12 cellular contexts compared by ENCODE assay signal in genomic region chr3:133209871-133210550, GRCh38.
A peak's percentile ranks its signal among the peaks of the same experiment; 100 is the strongest.
DNase-seq lines count a peak whose midpoint lies in the region; ATAC-seq and TF ChIP-seq lines count a peak whose summit lies in the region.
"Had no signal": no experiment of that assay in that cellular context is flagged by ENCODE, and none has a peak within 500 bp of the region (broad histone marks: within the 10 kb centered on the region; RNA-seq: fewer than 3 reads in every experiment).

No MANE protein-coding gene starts in this region.

- H3K4me1 ChIP-seq in adipocyte (ENCODE audit: control insufficient read depth, insufficient read depth, low read length) = peaks cover 4% of the 10 kb centered on the region
- no peaks in the 10 kb centered on the region for H3K4me1 ChIP-seq in colonic mucosa
- H3K4me1 ChIP-seq: uterus had no signal

- peaks cover 11% of the 10 kb centered on the region for H3K27me3 Mint-ChIP-seq in activated naive CD4-positive, alpha-beta T cell treated with anti-CD3 and anti-CD28 coated beads for 36 hours (ENCODE audit: low read depth)

- CTCF ChIA-PET in activated naive CD4-positive, alpha-beta T cell treated with anti-CD3 and anti-CD28 coated beads for 36 hours (lab: Charles Lee) = interaction anchor here (0.7 to 0.8 kb wide), 2 partner anchors 38 to 479 kb away, joined by 3 read pairs; no protein-coding TSS in a partner anchor

- peaks cover 20% of the 10 kb centered on the region for H3K4me1 Mint-ChIP-seq in activated naive CD4-positive, alpha-beta T cell treated with anti-CD3 and anti-CD28 coated beads for 36 hours (ENCODE audit: low read depth)

- H3K4me3 Mint-ChIP-seq in activated naive CD4-positive, alpha-beta T cell treated with anti-CD3 and anti-CD28 coated beads for 36 hours = no peak overlapping the region

- no peak overlapping the region for H3K4me3 ChIP-seq in adipocyte (ENCODE audit: low read length)
- no peak overlapping the region for H3K4me3 ChIP-seq in colonic mucosa
- H3K4me3 ChIP-seq: esophagus muscularis mucosa, uterus had no signal

- H3K27me3 ChIP-seq in adipocyte (replicated peaks; ENCODE audit: control insufficient read depth, insufficient read depth, low read length) = peaks cover 2% of the 10 kb centered on the region
- no peaks in the 10 kb centered on the region for H3K27me3 ChIP-seq in colonic mucosa
- H3K27me3 ChIP-seq: esophagus muscularis mucosa, uterus had no signal

- TF ChIP-seq CTCF in colonic mucosa (IDR thresholded peaks at IDR 0.05) = no peak

- H3K9ac ChIP-seq in adipocyte (ENCODE audit: low read length) (no peak overlapping the region), colonic mucosa (ENCODE audit: low read depth in 2 of 2, low read length in 2 of 2) (no peak overlapping the region)

- H3K27ac ChIP-seq in colonic mucosa = no peak overlapping the region
- H3K27ac ChIP-seq: esophagus muscularis mucosa, uterus had no signal

- peak; percentile 13 for DNase-seq in activated naive CD4-positive, alpha-beta T cell treated with anti-CD3 and anti-CD28 coated beads for 36 hours
- DNase-seq in activated naive CD4-positive, alpha-beta T cell treated with anti-CD3 and anti-CD28 coated beads, Interleukin-2, amount 50 U/mL, for 16 hours = no peak
- DNase-seq in NCI-H526 (lab: John Stamatoyannopoulos, UW) (peak; percentile 21 to 54), adipocyte (ENCODE audit: low read depth) (peak; percentile 5), SHP77 (lab: John Stamatoyannopoulos, UW) (no peak), colonic mucosa (no peak), SW480 (ENCODE audit: low spot score) (no peak)
- DNase-seq in stimulated activated naive CD8-positive, alpha-beta T cell treated with anti-CD3 and anti-CD28 coated beads, Interleukin-15, Interleukin-2, amounts not matched to agents 100 U/mL and 50 U/mL, for 24 hours = no peak
- DNase-seq: NCI-H1417, posterior cingulate gyrus, uterus had no signal

- H3K36me3 Mint-ChIP-seq in activated naive CD4-positive, alpha-beta T cell treated with anti-CD3 and anti-CD28 coated beads for 36 hours (ENCODE audit: low read depth) = no peaks in the 10 kb centered on the region

- H3K9me3 ChIP-seq in adipocyte (ENCODE audit: control insufficient read depth, low read length) (no peaks in the 10 kb centered on the region), colonic mucosa (no peaks in the 10 kb centered on the region)
- H3K9me3 ChIP-seq: esophagus muscularis mucosa, uterus had no signal

- no peaks in the 10 kb centered on the region for H3K9me3 Mint-ChIP-seq in activated naive CD4-positive, alpha-beta T cell treated with anti-CD3 and anti-CD28 coated beads for 36 hours

- H3K36me3 ChIP-seq in adipocyte (ENCODE audit: control insufficient read depth, insufficient read depth, low read length, severe bottlenecking) (no peaks in the 10 kb centered on the region), colonic mucosa (no peaks in the 10 kb centered on the region)
- H3K36me3 ChIP-seq: esophagus muscularis mucosa, uterus had no signal

- intact Hi-C loops in activated naive CD4-positive, alpha-beta T cell treated with anti-CD3 and anti-CD28 coated beads for 36 hours (cut with micrococcal nuclease) = loop anchor here (10.0 kb wide), 1 partner anchor 485 kb away; the partner anchor contains the start of gene NPHP3
- intact Hi-C loops in colonic mucosa (cut with DNase I) = no loop called here

- H3K27ac Mint-ChIP-seq in activated naive CD4-positive, alpha-beta T cell treated with anti-CD3 and anti-CD28 coated beads for 36 hours = no peak overlapping the region

- ATAC-seq in stimulated activated naive CD8-positive, alpha-beta T cell treated with anti-CD3 and anti-CD28 coated beads, Interleukin-15, Interleukin-2, amounts not matched to agents 100 U/mL and 50 U/mL, for 24 hours = peak; percentile 67

Comparison
In these comparisons a context has a peak if more than half of its experiments do, and no peak if none do; other contexts are left out.
1. DNase-seq: peak in activated naive CD4-positive, alpha-beta T cell treated with anti-CD3 and anti-CD28 coated beads for 36 hours (single experiment), NCI-H526 (2 of 2) and adipocyte (single experiment); none in activated naive CD4-positive, alpha-beta T cell treated with anti-CD3 and anti-CD28 coated beads, Interleukin-2, amount 50 U/mL, for 16 hours (single experiment), stimulated activated naive CD8-positive, alpha-beta T cell treated with anti-CD3 and anti-CD28 coated beads, Interleukin-15, Interleukin-2, amounts not matched to agents 100 U/mL and 50 U/mL, for 24 hours (single experiment), SHP77 (0 of 2), colonic mucosa (single experiment) and SW480 (single experiment).